In the genomic region with DNA sequence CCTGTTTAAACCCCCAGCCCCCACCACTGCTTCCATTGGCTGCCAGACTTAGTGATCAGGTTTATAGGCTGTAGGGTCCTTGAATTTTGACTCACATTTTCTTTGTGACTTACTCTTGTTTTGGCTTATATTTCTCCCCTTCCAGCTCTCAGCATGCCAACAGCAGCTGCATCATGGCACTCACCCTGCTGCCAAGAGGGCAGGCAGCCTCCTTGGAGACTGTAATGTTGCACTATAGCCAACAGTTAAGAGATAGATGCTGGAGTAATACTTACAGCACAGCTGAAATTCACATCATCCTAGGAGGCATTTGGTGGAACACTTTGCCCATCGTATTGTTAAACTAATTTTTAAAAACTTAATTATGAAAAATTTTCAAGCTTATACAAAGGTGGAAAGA, we compare ENCODE assay signal across 19 cellular contexts.
"Had no signal": no experiment of that assay in that cellular context is flagged by ENCODE, and none has a peak within 500 bp of the region (broad histone marks: within the 10 kb centered on the region; RNA-seq: fewer than 3 reads in every experiment).

No MANE protein-coding gene starts in this region.

- H3K36me3 ChIP-seq: colonic mucosa, lower lobe of right lung, upper lobe of right lung had no signal

- H3K4me3 ChIP-seq: colonic mucosa, lower lobe of right lung, stomach, testis, upper lobe of right lung had no signal

- H3K27ac Mint-ChIP-seq: activated CD8-positive, alpha-beta T cell treated with anti-CD3 and anti-CD28 coated beads for 36 hours; naive thymus-derived CD4-positive, alpha-beta T cell; T-helper 17 cell; WTC11 had no signal

- ATAC-seq: activated CD8-positive, alpha-beta T cell treated with anti-CD3 and anti-CD28 coated beads for 36 hours; activated T-cell treated with anti-CD3 and anti-CD28 coated beads, Interleukin-2, amount 50 U/mL, for 4 hours; esophagus mucosa; lower lobe of right lung; naive thymus-derived CD4-positive, alpha-beta T cell; T-helper 17 cell; upper lobe of right lung; WTC11 had no signal

- H3K27ac ChIP-seq: colonic mucosa, lower lobe of right lung, parathyroid adenoma, stomach, testis, upper lobe of right lung had no signal

- H3K4me1 ChIP-seq: colonic mucosa, parathyroid adenoma, upper lobe of right lung had no signal

- H3K9me3 Mint-ChIP-seq: activated T-cell treated with anti-CD3 and anti-CD28 coated beads, Interleukin-2, amount 50 U/mL, for 4 hours had no signal

- H3K9me3 ChIP-seq: colonic mucosa, lower lobe of right lung, stomach, testis, upper lobe of right lung had no signal

- DNase-seq: activated CD4-positive, alpha-beta T cell treated with anti-CD3 and anti-CD28 coated beads for 4 hours; activated CD8-positive, alpha-beta T cell treated with anti-CD3 and anti-CD28 coated beads for 36 hours; activated effector memory CD4-positive, alpha-beta T cell treated with Interleukin-2 at 50 U/mL for 16 hours; activated naive CD4-positive, alpha-beta T cell treated with anti-CD3 and anti-CD28 coated beads, Interleukin-2, amount 50 U/mL, for 16 hours; activated T-cell treated with anti-CD3 and anti-CD28 coated beads, Interleukin-2, amount 50 U/mL, for 4 hours; colonic mucosa; head of caudate nucleus; lower lobe of right lung; midbrain; naive thymus-derived CD4-positive, alpha-beta T cell; stimulated activated CD4-positive, alpha-beta T cell treated with anti-CD3 and anti-CD28 coated beads, Interleukin-12 subunit alpha, Interleukin-12 subunit beta, amount 100 ng/mL, for 4 hours; stimulated activated CD4-positive, alpha-beta T cell treated with anti-CD3 and anti-CD28 coated beads, Interleukin-2, amount 100 ng/mL, for 24 hours; stomach; T-helper 17 cell; testis; upper lobe of right lung had no signal

- H3K27me3 Mint-ChIP-seq: activated CD8-positive, alpha-beta T cell treated with anti-CD3 and anti-CD28 coated beads for 36 hours; naive thymus-derived CD4-positive, alpha-beta T cell; T-helper 17 cell had no signal

- H3K27me3 ChIP-seq: colonic mucosa, stomach, testis, upper lobe of right lung had no signal

- H3K4me3 Mint-ChIP-seq: activated CD8-positive, alpha-beta T cell treated with anti-CD3 and anti-CD28 coated beads for 36 hours; activated T-cell treated with anti-CD3 and anti-CD28 coated beads, Interleukin-2, amount 50 U/mL, for 4 hours; naive thymus-derived CD4-positive, alpha-beta T cell; T-helper 17 cell; WTC11 had no signal

- H3K4me1 Mint-ChIP-seq: T-helper 17 cell had no signal
